ENCODE assay signal across 30 cellular contexts in genomic region chr2:609520-610280, GRCh38.
"Had no signal": no experiment of that assay in that cellular context is flagged by ENCODE, and none has a peak within 500 bp of the region (broad histone marks: within the 10 kb centered on the region; RNA-seq: fewer than 3 reads in every experiment).

No MANE protein-coding gene starts in this region.

- ATAC-seq: activated T-cell treated with anti-CD3 and anti-CD28 coated beads, Interleukin-2, amount 50 U/mL, for 4 hours; activated T-helper 17 cell treated with anti-CD3 and anti-CD28 coated beads, Interleukin-2, amount 50 U/mL, for 72 hours; heart right ventricle; left lobe of liver; lower lobe of right lung; natural killer cell; stimulated activated memory B cell treated with anti-CD40 and anti-IgM and Interleukin-4, amounts not matched to agents 10 μg/mL and 1 μg/mL and 100 μg/mL, for 72 hours; stimulated activated naive CD8-positive, alpha-beta T cell treated with anti-CD3 and anti-CD28 coated beads, Interleukin-15, amount 100 ng/mL, for 72 hours; upper lobe of right lung had no signal

- H3K27ac ChIP-seq: breast epithelium, esophagus squamous epithelium, heart right ventricle, lower lobe of right lung, neutrophil, ovary, prostate gland, sigmoid colon, upper lobe of right lung had no signal

- H3K27ac Mint-ChIP-seq: activated T-helper 17 cell treated with anti-CD3 and anti-CD28 coated beads, Interleukin-2, amount 50 U/mL, for 72 hours; dendritic cell treated with granulocyte-macrophage colony-stimulating factor and Interleukin-4, amounts not matched to agents 40 ng/mL and 50 ng/mL, for 4 days; natural killer cell; stimulated activated memory B cell treated with anti-CD40 and anti-IgM and Interleukin-4, amounts not matched to agents 10 μg/mL and 1 μg/mL and 100 μg/mL, for 72 hours; stimulated activated naive CD8-positive, alpha-beta T cell treated with anti-CD3 and anti-CD28 coated beads, Interleukin-15, amount 100 ng/mL, for 72 hours had no signal

- H3K4me1 ChIP-seq: breast epithelium, esophagus squamous epithelium, heart right ventricle, lower lobe of right lung, prostate gland, sigmoid colon, upper lobe of right lung had no signal

- H3K9me3 Mint-ChIP-seq: activated T-cell treated with anti-CD3 and anti-CD28 coated beads, Interleukin-2, amount 50 U/mL, for 4 hours; activated T-helper 17 cell treated with anti-CD3 and anti-CD28 coated beads, Interleukin-2, amount 50 U/mL, for 72 hours; dendritic cell treated with granulocyte-macrophage colony-stimulating factor and Interleukin-4, amounts not matched to agents 40 ng/mL and 50 ng/mL, for 4 days; natural killer cell; stimulated activated memory B cell treated with anti-CD40 and anti-IgM and Interleukin-4, amounts not matched to agents 10 μg/mL and 1 μg/mL and 100 μg/mL, for 72 hours; stimulated activated naive CD8-positive, alpha-beta T cell treated with anti-CD3 and anti-CD28 coated beads, Interleukin-15, amount 100 ng/mL, for 72 hours had no signal

- H3K9me3 ChIP-seq: breast epithelium, esophagus squamous epithelium, heart right ventricle, lower lobe of right lung, neutrophil, ovary, prostate gland, sigmoid colon, upper lobe of right lung had no signal

- H3K4me3 ChIP-seq: breast epithelium, esophagus squamous epithelium, heart right ventricle, lower lobe of right lung, ovary, prostate gland, sigmoid colon, upper lobe of right lung had no signal

- H3K4me1 Mint-ChIP-seq: activated T-helper 17 cell treated with anti-CD3 and anti-CD28 coated beads, Interleukin-2, amount 50 U/mL, for 72 hours; natural killer cell; stimulated activated memory B cell treated with anti-CD40 and anti-IgM and Interleukin-4, amounts not matched to agents 10 μg/mL and 1 μg/mL and 100 μg/mL, for 72 hours; stimulated activated naive CD8-positive, alpha-beta T cell treated with anti-CD3 and anti-CD28 coated beads, Interleukin-15, amount 100 ng/mL, for 72 hours had no signal

- H3K36me3 Mint-ChIP-seq: natural killer cell; stimulated activated memory B cell treated with anti-CD40 and anti-IgM and Interleukin-4, amounts not matched to agents 10 μg/mL and 1 μg/mL and 100 μg/mL, for 72 hours had no signal

- DNase-seq: activated CD4-positive, alpha-beta T cell treated with anti-CD3 and anti-CD28 coated beads, Interleukin-2, amount 50 U/mL, for 1 hour; activated CD4-positive, CD25-positive, alpha-beta regulatory T cell treated with anti-CD3 and anti-CD28 coated beads, Interleukin-2, amount 50 U/mL, for 72 hours; activated gamma-delta T cell treated with Interleukin-2 at 50 U/mL for 16 hours; activated naive CD4-positive, alpha-beta T cell treated with anti-CD3 and anti-CD28 coated beads, Interleukin-2, amount 50 U/mL, for 16 hours; activated T-cell treated with anti-CD3 and anti-CD28 coated beads, Interleukin-2, amount 50 U/mL, for 4 hours; amniotic stem cell; central memory CD4-positive, alpha-beta T cell; esophagus squamous epithelium; foreskin melanocyte; heart right ventricle; kidney glomerular epithelial cell; lower lobe of right lung; mesenchymal stem cell; natural killer cell; retina; sigmoid colon; small intestine; stimulated activated CD4-positive, alpha-beta T cell treated with anti-CD3 and anti-CD28 coated beads, Interleukin-4, amount 100 ng/mL, for 24 hours; stimulated activated naive CD8-positive, alpha-beta T cell treated with anti-CD3 and anti-CD28 coated beads, Interleukin-15, amount 100 ng/mL, for 72 hours; substantia nigra; T-helper 9 cell; upper lobe of right lung had no signal

- H3K27me3 Mint-ChIP-seq: dendritic cell treated with granulocyte-macrophage colony-stimulating factor and Interleukin-4, amounts not matched to agents 40 ng/mL and 50 ng/mL, for 4 days had no signal

- H3K27me3 ChIP-seq: breast epithelium, neutrophil, ovary, sigmoid colon, upper lobe of right lung had no signal

- H3K36me3 ChIP-seq: breast epithelium, esophagus squamous epithelium, heart right ventricle, lower lobe of right lung, neutrophil, ovary, prostate gland, sigmoid colon, upper lobe of right lung had no signal

- H3K4me3 Mint-ChIP-seq: activated T-cell treated with anti-CD3 and anti-CD28 coated beads, Interleukin-2, amount 50 U/mL, for 4 hours; activated T-helper 17 cell treated with anti-CD3 and anti-CD28 coated beads, Interleukin-2, amount 50 U/mL, for 72 hours; dendritic cell treated with granulocyte-macrophage colony-stimulating factor and Interleukin-4, amounts not matched to agents 40 ng/mL and 50 ng/mL, for 4 days; natural killer cell; stimulated activated memory B cell treated with anti-CD40 and anti-IgM and Interleukin-4, amounts not matched to agents 10 μg/mL and 1 μg/mL and 100 μg/mL, for 72 hours; stimulated activated naive CD8-positive, alpha-beta T cell treated with anti-CD3 and anti-CD28 coated beads, Interleukin-15, amount 100 ng/mL, for 72 hours had no signal
